ENCODE assay signal across 8 cellular contexts in genomic region chr13:94595943-94596574, GRCh38. TPM values are rescaled to one million over a fixed set of nuclear protein-coding genes. Genes with fewer than 3 reads are reported as not detected.
DNase-seq lines count a peak whose midpoint lies in the region; ATAC-seq, FAIRE-seq and TF ChIP-seq lines count a peak whose summit lies in the region.

TSS of gene TGDS (minus strand) at chr13:94596152. CDS start at chr13:94596136, 16 bp downstream.

- no peak for TF ChIP-seq CTCF in keratinocyte (optimal IDR thresholded peaks at IDR 0.05 in 1 of 3, IDR thresholded peaks at IDR 0.05 in 1 of 3, conservative IDR thresholded peaks at IDR 0.05 in 1 of 3; ENCODE audit: extremely low read depth in 1 of 3, insufficient read depth in 2 of 3, low read length in 3 of 3)

- H3K79me2 ChIP-seq in keratinocyte (ENCODE audit: control insufficient read depth, insufficient read depth, low read length), result peaks cover 31% of the 10 kb centered on the region

- no peaks in the 10 kb centered on the region for H3K36me3 ChIP-seq in keratinocyte (ENCODE audit: control insufficient read depth in 2 of 2, extremely low read depth in 1 of 2, insufficient read depth in 2 of 2, low read length in 2 of 2)

- no peaks in the 10 kb centered on the region for H3K9me1 ChIP-seq in keratinocyte (ENCODE audit: control insufficient read depth, extremely low read depth, insufficient read depth, low read length)

- H2AFZ ChIP-seq in keratinocyte (ENCODE audit: control insufficient read depth, low read length), result peak within 1 kb of the TSS; percentile 99

- ATAC-seq in HG03432 (IDR thresholded peaks at IDR 0.05; ENCODE audit: unreplicated experiment), result peak; percentile 98

- H4K20me1 ChIP-seq in keratinocyte (ENCODE audit: control insufficient read depth, extremely low read depth, insufficient read depth, low read length), result no peaks in the 10 kb centered on the region

- DNase-seq in Ammon's horn (ENCODE audit: low spot score) (peak; percentile 92), NCI-H510A (lab: John Stamatoyannopoulos, UW) (peak; percentile 82), cerebellar nuclear complex (lab: John Stamatoyannopoulos, UW) (peak; percentile 30 to 49), keratinocyte (ENCODE audit: low read depth, low spot score) (peak; percentile 76)
- peak; percentile 85 for DNase-seq in activated CD4-positive, CD25-positive, alpha-beta regulatory T cell treated with anti-CD3 and anti-CD28 coated beads, Interleukin-2, amount 50 U/mL, for 72 hours
- peak; percentile 76 to 87 (median 86) for DNase-seq in stimulated activated CD4-positive, alpha-beta T cell treated with anti-CD3 and anti-CD28 coated beads, Interleukin-12 subunit alpha, Interleukin-12 subunit beta, amount 100 ng/mL, for 48 hours (ENCODE audit: low read depth in 2 of 3, low spot score in 1 of 3)

- peak within 1 kb of the TSS; percentile 97 for H3K9ac ChIP-seq in keratinocyte (ENCODE audit: control insufficient read depth, extremely low read depth, insufficient read depth, low read length)

- peak within 1 kb of the TSS; percentile 86 for H3K4me2 ChIP-seq in keratinocyte (ENCODE audit: control insufficient read depth, extremely low read depth, insufficient read depth, low read depth, low read length)

- peaks cover 11% of the 10 kb centered on the region for H3K4me1 ChIP-seq in keratinocyte (ENCODE audit: control insufficient read depth, extremely low read depth, insufficient read depth, low read length)

- peak; percentile 71 for FAIRE-seq in keratinocyte (lab: Jason Lieb, UNC)

- peak within 1 kb of the TSS; percentile 92 for H3K27ac ChIP-seq in keratinocyte (ENCODE audit: control insufficient read depth, insufficient read depth, low read length)

- H3K4me3 ChIP-seq in keratinocyte (ENCODE audit: control insufficient read depth in 2 of 3, extremely low read depth in 1 of 3, insufficient read depth in 2 of 3, low read depth in 1 of 3, low read length in 3 of 3), result peak within 1 kb of the TSS; percentile 76 to 98 (median 87)

- H3K27me3 ChIP-seq in keratinocyte (ENCODE audit: control insufficient read depth, extremely low read depth, insufficient read depth, low read length), result no peaks in the 10 kb centered on the region

- no peaks in the 10 kb centered on the region for H3K9me3 ChIP-seq in keratinocyte (ENCODE audit: control insufficient read depth, low read depth, low read length)

- dilution Hi-C loops in keratinocyte (cut with MboI; ENCODE audit: extremely low pct_ligation_motif_present, low sequenced_read_pairs), result no loop called here

- TF ChIP-seq POLR2A in GM19193 (IDR thresholded peaks at IDR 0.05; ENCODE audit: extremely low read depth, insufficient read depth, insufficient read length), result peak; percentile 98

RNA-seq across cellular contexts. Expression of gene TGDS, which starts in this region (rescaled TPM):
- polyA plus RNA-seq in keratinocyte, result 9.7 to 19.4 TPM (median 11.1 TPM) in 3 replicates
- polyA plus RNA-seq in keratinocyte (2011; ENCODE audit: low read depth), result 3.5 TPM
- 6.1 and 13.5 TPM in 2 replicates for polyA plus RNA-seq in keratinocyte (2011; cell fraction: cytosol; rRNA removed)
- polyA plus RNA-seq in keratinocyte (2011; cell fraction: nucleus; rRNA removed), result 16.7 and 20.3 TPM in 2 replicates
- 6.5 and 7.8 TPM in 2 replicates for polyA plus RNA-seq in keratinocyte (2012; ENCODE audit: low replicate concordance)
- 1.6 to 10.8 TPM (median 7.1 TPM) in 3 replicates for polyA minus RNA-seq in keratinocyte
- polyA minus RNA-seq in keratinocyte (2011; cell fraction: cytosol; rRNA and poly(A)+ RNA removed), result 5.9 TPM
- polyA minus RNA-seq in keratinocyte (2011; cell fraction: nucleus; rRNA and poly(A)+ RNA removed), result 6.1 and 12.6 TPM in 2 replicates

Comparison
In these comparisons a context has a peak if more than half of its experiments do, and no peak if none do; other contexts are left out.
1. Peak in every context shown above with its lines: DNase-seq, ATAC-seq, H3K4me3 ChIP-seq and H3K27ac ChIP-seq.
2. DNase-seq: peak in every context shown above with its lines; median percentile 92 in Ammon's horn; 86 in stimulated activated CD4-positive, alpha-beta T cell treated with anti-CD3 and anti-CD28 coated beads, Interleukin-12 subunit alpha, Interleukin-12 subunit beta, amount 100 ng/mL, for 48 hours; 85 in activated CD4-positive, CD25-positive, alpha-beta regulatory T cell treated with anti-CD3 and anti-CD28 coated beads, Interleukin-2, amount 50 U/mL, for 72 hours; 82 in NCI-H510A; 76 in keratinocyte; 40 in cerebellar nuclear complex.